ENCODE assay signal across 1 cellular context in genomic region chr16:70726869-70727494, GRCh38.
TF ChIP-seq lines count a peak whose summit lies in the region.

No MANE protein-coding gene starts in this region.

TF ChIP-seq in IMR-90, 13 proteins besides CTCF, POLR2A, EP300 and RAD21 (continued from another document):
- TF ChIP-seq, protein P1, sequence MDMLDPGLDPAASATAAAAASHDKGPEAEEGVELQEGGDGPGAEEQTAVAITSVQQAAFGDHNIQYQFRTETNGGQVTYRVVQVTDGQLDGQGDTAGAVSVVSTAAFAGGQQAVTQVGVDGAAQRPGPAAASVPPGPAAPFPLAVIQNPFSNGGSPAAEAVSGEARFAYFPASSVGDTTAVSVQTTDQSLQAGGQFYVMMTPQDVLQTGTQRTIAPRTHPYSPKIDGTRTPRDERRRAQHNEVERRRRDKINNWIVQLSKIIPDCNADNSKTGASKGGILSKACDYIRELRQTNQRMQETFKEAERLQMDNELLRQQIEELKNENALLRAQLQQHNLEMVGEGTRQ (IDR thresholded peaks at IDR 0.05; ENCODE audit: low read depth, low read length) = no peak
- TF ChIP-seq MAZ (IDR thresholded peaks at IDR 0.05; ENCODE audit: borderline replicate concordance, low read depth, low read length) (no peak), RCOR1 (IDR thresholded peaks at IDR 0.05; ENCODE audit: insufficient replicate concordance, low read length) (no peak), FOS (IDR thresholded peaks at IDR 0.05; ENCODE audit: low read depth, low read length) (no peak)
